Comparison of ENCODE assay signal across 16 cellular contexts in genomic region chr12:116630762-116631161, GRCh38.
A peak's percentile ranks its signal among the peaks of the same experiment; 100 is the strongest.
DNase-seq lines count a peak whose midpoint lies in the region; ATAC-seq and TF ChIP-seq lines count a peak whose summit lies in the region.
"Had no signal": no experiment of that assay in that cellular context is flagged by ENCODE, and none has a peak within 500 bp of the region (broad histone marks: within the 10 kb centered on the region; RNA-seq: fewer than 3 reads in every experiment).

No MANE protein-coding gene starts in this region.

- H3K9ac ChIP-seq in BLaER1 treated with 17β-estradiol and CSF1 and Interleukin-3, amounts not matched to agents 10 nM and 100 nM: no peak overlapping the region; a peak in 1 of 22 replicates

- ATAC-seq in body of pancreas (peak; percentile 60), left colon (peak; percentile 74)
- ATAC-seq: HepG2 had no signal

- H3K9me3 ChIP-seq in BLaER1 treated with 17β-estradiol and CSF1 and Interleukin-3, amounts not matched to agents 10 nM and 100 nM (replicated peaks in 1 of 11): no peaks in the 10 kb centered on the region; a peak in 1 of 22 replicates
- H3K9me3 ChIP-seq in body of pancreas: no peaks in the 10 kb centered on the region
- no peaks in the 10 kb centered on the region for H3K9me3 ChIP-seq in transverse colon
- H3K9me3 ChIP-seq in breast epithelium: no peaks in the 10 kb centered on the region
- H3K9me3 ChIP-seq: Caco-2 had no signal

- H3K4me1 ChIP-seq in BLaER1 treated with 17β-estradiol and CSF1 and Interleukin-3, amounts not matched to agents 10 nM and 100 nM: peaks cover 58 to 91% (median 79%) of the 10 kb centered on the region in 10 experiments
- H3K4me1 ChIP-seq in body of pancreas: peaks cover 56% of the 10 kb centered on the region
- peaks cover 0 to 3% (median 0%) of the 10 kb centered on the region in 4 donors for H3K4me1 ChIP-seq in transverse colon
- H3K4me1 ChIP-seq in breast epithelium: no peaks in the 10 kb centered on the region

- 0 out of 22 replicates have a peak, but pooled peaks cover 0 to 5% (median 0%) of the 10 kb centered on the region in 11 experiments for H3K27me3 ChIP-seq in BLaER1 treated with 17β-estradiol and CSF1 and Interleukin-3, amounts not matched to agents 10 nM and 100 nM
- H3K27me3 ChIP-seq in body of pancreas (no peaks in the 10 kb centered on the region), transverse colon (no peaks in the 10 kb centered on the region), breast epithelium (no peaks in the 10 kb centered on the region)

- H3K4me3 ChIP-seq in BLaER1 treated with 17β-estradiol and CSF1 and Interleukin-3, amounts not matched to agents 10 nM and 100 nM: no peak overlapping the region
- H3K4me3 ChIP-seq in body of pancreas (no peak overlapping the region), transverse colon (no peak overlapping the region), breast epithelium (no peak overlapping the region)

- H3K27ac ChIP-seq in BLaER1 treated with 17β-estradiol and CSF1 and Interleukin-3, amounts not matched to agents 10 nM and 100 nM: peak overlapping the region in 5 of 11 experiments; percentile 3 to 27 (median 15); a peak in 3 of 22 replicates
- H3K27ac ChIP-seq in body of pancreas (peak overlapping the region; percentile 49 to 66 (median 52)), transverse colon (no peak overlapping the region), breast epithelium (no peak overlapping the region)
- H3K27ac ChIP-seq: C4-2B had no signal

- TF ChIP-seq POLR2A in body of pancreas (IDR thresholded peaks at IDR 0.05) (no peak), transverse colon (IDR thresholded peaks at IDR 0.05) (no peak), breast epithelium (IDR thresholded peaks at IDR 0.05) (no peak)

- intact Hi-C loops in body of pancreas (cut with DNase I) (no loop called here), left colon (cut with DNase I, micrococcal nuclease) (no loop called here), transverse colon (cut with DNase I; ENCODE audit: low total_unique reads) (no loop called here), breast epithelium (cut with DNase I; ENCODE audit: low total_unique reads) (no loop called here)

- H4K20me1 ChIP-seq in BLaER1 treated with 17β-estradiol and CSF1 and Interleukin-3, amounts not matched to agents 10 nM and 100 nM: no peaks in the 10 kb centered on the region

- H3K4me2 ChIP-seq in BLaER1 treated with 17β-estradiol and CSF1 and Interleukin-3, amounts not matched to agents 10 nM and 100 nM: peak overlapping the region in 10 of 11 experiments; percentile 1 to 94 (median 86); a peak in 17 of 22 replicates

- DNase-seq in body of pancreas: peak; percentile 53 to 74 (median 60)
- DNase-seq in left colon: peak; percentile 34 to 35
- peak; percentile 19 for DNase-seq in transverse colon
- no peak for DNase-seq in breast epithelium (ENCODE audit: low spot score in 2 of 2)
- DNase-seq in hepatic stellate cell (ENCODE audit: low spot score): no peak
- no peak for DNase-seq in T-helper 9 cell
- DNase-seq: Caco-2; CD4-positive, alpha-beta T cell; DMS153; DMS79; GDM1; GOT3; H9 had no signal

- in situ Hi-C loops in transverse colon (cut with MboI; ENCODE audit: low pct_ligation_motif_present in 1 of 4, low pct_unique_long_range_greater_than_20kb in 1 of 4, low sequenced_read_pairs in 3 of 4): no loop called here

- TF ChIP-seq CTCF in body of pancreas (IDR thresholded peaks at IDR 0.05) (no peak), transverse colon (IDR thresholded peaks at IDR 0.05) (no peak), breast epithelium (IDR thresholded peaks at IDR 0.05) (no peak)

- no peak for TF ChIP-seq EP300 in transverse colon (IDR thresholded peaks at IDR 0.05; ENCODE audit: low read depth)

- WGBS in body of pancreas, 2 donors: 38 to 40% methylated on average over 7 of the region's 7 CpGs
- 62% methylated on average over 7 of the region's 7 CpGs; no CpG with 5 or more reads in 1 of the 2 donors for WGBS in transverse colon (ENCODE audit: low coverage in 1 of 2), 2 donors

- H3K36me3 ChIP-seq in BLaER1 treated with 17β-estradiol and CSF1 and Interleukin-3, amounts not matched to agents 10 nM and 100 nM: no peaks in the 10 kb centered on the region
- H3K36me3 ChIP-seq in body of pancreas (replicated peaks in 1 of 2; ENCODE audit: insufficient read depth in 1 of 2, low read depth in 2 of 2) (no peaks in the 10 kb centered on the region), transverse colon (no peaks in the 10 kb centered on the region), breast epithelium (no peaks in the 10 kb centered on the region)

Comparison
In these comparisons a context has a peak if more than half of its experiments do, and no peak if none do; other contexts are left out.
1. H3K27ac ChIP-seq: peak in body of pancreas (4 of 4); none in transverse colon (0 of 4) and breast epithelium (0 of 2).
2. DNase-seq: peak in body of pancreas (4 of 4), left colon (2 of 2) and transverse colon (single experiment); none in breast epithelium (0 of 2), hepatic stellate cell (single experiment) and T-helper 9 cell (single experiment).